In the genomic region with DNA sequence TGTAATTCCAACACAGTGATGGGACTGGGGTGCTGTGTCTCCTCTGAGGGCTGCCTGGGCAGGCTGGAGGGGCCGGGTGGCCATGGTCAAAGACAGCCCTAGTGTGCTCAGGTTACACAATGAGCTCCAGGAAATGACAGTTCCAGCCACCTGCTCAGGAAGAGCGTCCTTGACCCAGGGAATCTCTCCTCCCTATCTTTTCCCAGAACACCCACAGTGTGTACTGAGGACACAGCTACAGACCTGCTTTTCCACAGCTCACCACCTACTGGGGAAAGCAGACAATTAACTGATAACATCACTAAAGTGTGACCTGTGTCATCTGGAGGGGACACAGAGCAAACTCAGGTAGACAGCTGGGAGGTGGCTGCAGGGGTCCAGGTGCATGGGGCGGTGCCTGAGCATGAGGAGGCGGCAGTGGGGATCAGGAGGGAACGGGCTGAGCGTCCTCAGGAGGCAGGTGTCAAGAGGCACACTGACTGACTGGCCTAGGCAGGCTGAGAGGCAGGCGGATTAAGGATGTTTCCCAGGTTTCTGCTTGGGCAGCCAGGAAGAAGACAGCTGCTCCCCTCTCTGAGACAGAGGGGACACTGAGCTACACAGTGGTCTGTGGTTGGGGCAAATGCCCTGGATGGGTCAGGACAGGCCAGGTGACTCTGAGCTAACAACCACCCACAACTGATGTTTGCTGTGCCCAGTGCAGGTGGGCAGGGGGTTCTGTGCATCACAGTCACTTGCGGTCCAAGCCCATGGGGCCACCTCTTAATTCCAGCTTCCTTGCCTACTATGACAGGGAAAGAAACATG, we compare ENCODE assay signal across 1 cellular context.
TF ChIP-seq lines count a peak whose summit lies in the region.

No MANE protein-coding gene starts in this region.

TF ChIP-seq in HEK293, 187 proteins besides CTCF, POLR2A, EP300 and RAD21:
- TF ChIP-seq ZIC2 (tag by site-specific recombination; IDR thresholded peaks at IDR 0.05) (peak; percentile 56), ZNF530 (tag by site-specific recombination; IDR thresholded peaks at IDR 0.05; ENCODE audit: low read depth) (no peak)
